ENCODE assay signal across 29 cellular contexts in the genomic region with DNA sequence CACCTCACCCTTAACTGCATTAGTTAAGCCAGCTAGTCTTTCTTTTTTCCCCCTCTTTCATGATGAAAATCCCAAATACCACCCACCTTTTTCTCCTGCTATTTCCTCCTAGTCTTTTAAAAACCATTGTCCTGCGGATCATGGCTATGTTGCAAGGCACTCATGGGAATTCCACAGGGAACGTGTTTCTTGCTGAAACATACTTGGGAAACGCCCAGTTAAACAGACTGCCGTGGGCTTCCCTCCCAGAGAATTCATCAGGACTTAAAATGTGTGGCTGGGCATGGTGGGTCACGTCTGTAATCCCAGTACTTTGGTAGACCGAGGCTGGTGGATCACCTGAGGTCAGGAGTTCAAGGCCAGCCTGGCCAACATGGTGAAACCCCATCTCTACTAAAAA. TPM values are rescaled to one million over a fixed set of nuclear protein-coding genes. Genes with fewer than 3 reads are reported as not detected.
"Had no signal": no experiment of that assay in that cellular context is flagged by ENCODE, and none has a peak within 500 bp of the region (broad histone marks: within the 10 kb centered on the region; RNA-seq: fewer than 3 reads in every experiment).

No MANE protein-coding gene starts in this region.

- H3K27ac ChIP-seq: epithelial cell of prostate, esophagus squamous epithelium, heart right ventricle, neutrophil, ovary, psoas muscle, thyroid gland, upper lobe of left lung, vagina had no signal

- H3K27me3 ChIP-seq: breast epithelium, esophagus squamous epithelium, neutrophil, ovary, thyroid gland, upper lobe of left lung, vagina had no signal

- H3K36me3 ChIP-seq: breast epithelium, esophagus squamous epithelium, heart right ventricle, neutrophil, ovary, thyroid gland, upper lobe of left lung, vagina had no signal

- ATAC-seq: activated CD8-positive, alpha-beta memory T cell treated with anti-CD3 and anti-CD28 coated beads, Interleukin-2, amount 10 ng/mL, durations not matched to agents 7 days and 5 days; activated CD8-positive, alpha-beta T cell treated with anti-CD3 and anti-CD28 coated beads, Interleukin-2, amount 10 ng/mL, durations not matched to agents 7 days and 5 days; activated naive CD4-positive, alpha-beta T cell treated with anti-CD3 and anti-CD28 coated beads, Interleukin-2, amount 50 U/mL, for 72 hours; left lobe of liver; mucosa of descending colon; natural killer cell treated with Interleukin-12 subunit alpha and Interleukin-12 subunit beta and Interleukin-15 and Interleukin-18, amount 100 ng/mL, for 72 hours; stimulated activated effector memory CD8-positive, alpha-beta T cell treated with anti-CD3 and anti-CD28 coated beads, Interleukin-12 subunit alpha, Interleukin-12 subunit beta, amount 100 ng/mL, for 72 hours; stimulated activated naive CD8-positive, alpha-beta T cell treated with anti-CD3 and anti-CD28 coated beads, Interleukin-15, amount 100 ng/mL, for 72 hours had no signal

- H3K4me3 ChIP-seq: breast epithelium, esophagus squamous epithelium, heart right ventricle, lung, mucosa of descending colon, ovary, psoas muscle, thyroid gland, upper lobe of left lung, vagina had no signal

- DNase-seq: activated B cell treated with CpG ODN at 0.5 μM for 24 hours; activated CD8-positive, alpha-beta memory T cell treated with anti-CD3 and anti-CD28 coated beads, Interleukin-2, amount 10 ng/mL, durations not matched to agents 7 days and 5 days; activated CD8-positive, alpha-beta T cell treated with anti-CD3 and anti-CD28 coated beads, Interleukin-2, amount 10 ng/mL, durations not matched to agents 7 days and 5 days; activated naive CD4-positive, alpha-beta T cell; activated T-cell treated with anti-CD3 and anti-CD28 coated beads, Interleukin-2, amount 50 U/mL, for 48 hours; dermis blood vessel endothelial cell; effector CD4-positive, alpha-beta T cell; esophagus squamous epithelium; foreskin melanocyte; heart right ventricle; mucosa of descending colon; ovary; stimulated activated CD4-positive, alpha-beta T cell treated with anti-CD3 and anti-CD28 coated beads, Interleukin-4, amount 100 ng/mL, for 1 hour; stimulated activated naive CD8-positive, alpha-beta T cell treated with anti-CD3 and anti-CD28 coated beads, Interleukin-15, amount 100 ng/mL, for 72 hours; T-helper 1 cell; thyroid gland; upper lobe of left lung had no signal

- H3K4me1 ChIP-seq: breast epithelium, esophagus squamous epithelium, heart right ventricle, psoas muscle, thyroid gland, upper lobe of left lung, vagina had no signal

- H3K9me3 ChIP-seq: breast epithelium, esophagus squamous epithelium, heart right ventricle, mucosa of descending colon, neutrophil, ovary, psoas muscle, thyroid gland, upper lobe of left lung, vagina had no signal

RNA-seq across cellular contexts. Expression of a gene that starts 32.2 kb away (rescaled TPM):
- total RNA-seq: activated B cell treated with CpG ODN at 0.5 μM for 24 hours; activated CD8-positive, alpha-beta memory T cell treated with anti-CD3 and anti-CD28 coated beads, Interleukin-2, amount 10 ng/mL, durations not matched to agents 7 days and 5 days; activated CD8-positive, alpha-beta T cell treated with anti-CD3 and anti-CD28 coated beads, Interleukin-2, amount 10 ng/mL, durations not matched to agents 7 days and 5 days; activated T-helper 2 cell treated with anti-CD3 and anti-CD28 coated beads, Interferon-gamma antibody, Interleukin-2, Interleukin-4, amounts not matched to agents 10 μg/mL and 5 μg/mL and 100 μg/mL, durations not matched to agents 14 hours and 24 hours and 36 hours; glomerular endothelial cell; left lobe of liver; natural killer cell treated with Interleukin-12 subunit alpha and Interleukin-12 subunit beta and Interleukin-15 and Interleukin-18, amount 100 ng/mL, for 72 hours had no signal

RNA-seq across cellular contexts. Expression of a gene that starts 44.7 kb away (rescaled TPM):
- total RNA-seq: activated B cell treated with CpG ODN at 0.5 μM for 24 hours; activated CD8-positive, alpha-beta memory T cell treated with anti-CD3 and anti-CD28 coated beads, Interleukin-2, amount 10 ng/mL, durations not matched to agents 7 days and 5 days; activated CD8-positive, alpha-beta T cell treated with anti-CD3 and anti-CD28 coated beads, Interleukin-2, amount 10 ng/mL, durations not matched to agents 7 days and 5 days; activated naive CD4-positive, alpha-beta T cell treated with anti-CD3 and anti-CD28 coated beads, Interleukin-2, amount 50 U/mL, for 72 hours; activated T-helper 2 cell treated with anti-CD3 and anti-CD28 coated beads, Interferon-gamma antibody, Interleukin-2, Interleukin-4, amounts not matched to agents 10 μg/mL and 5 μg/mL and 100 μg/mL, durations not matched to agents 14 hours and 24 hours and 36 hours; natural killer cell treated with Interleukin-12 subunit alpha and Interleukin-12 subunit beta and Interleukin-15 and Interleukin-18, amount 100 ng/mL, for 72 hours had no signal
